Comparison of ENCODE assay signal across 23 cellular contexts in genomic region chr4:123170843-123171242, GRCh38.
A peak's percentile ranks its signal among the peaks of the same experiment; 100 is the strongest.
DNase-seq lines count a peak whose midpoint lies in the region; ATAC-seq, FAIRE-seq and TF ChIP-seq lines count a peak whose summit lies in the region.
"Had no signal": no experiment of that assay in that cellular context is flagged by ENCODE, and none has a peak within 500 bp of the region (broad histone marks: within the 10 kb centered on the region; RNA-seq: fewer than 3 reads in every experiment).

No MANE protein-coding gene starts in this region.

- POLR2A ChIA-PET in MCF 10A (lab: Yijun Ruan, JAX) = interaction anchor here (0.7 kb wide), 1 partner anchor 122 kb away, joined by 3 read pairs; no protein-coding TSS in a partner anchor

- H4K20me1 ChIP-seq in mammary epithelial cell (ENCODE audit: insufficient read depth, low read length) (no peaks in the 10 kb centered on the region), astrocyte (ENCODE audit: insufficient read depth, low read length) (no peaks in the 10 kb centered on the region)
- H4K20me1 ChIP-seq: BLaER1 had no signal

- H3K36me3 Mint-ChIP-seq in MCF 10A (ENCODE audit: insufficient read depth, unreplicated experiment) = no peaks in the 10 kb centered on the region
- peaks cover 4% of the 10 kb centered on the region for H3K36me3 Mint-ChIP-seq in astrocyte (ENCODE audit: low read depth, unreplicated experiment)

- in situ Hi-C loops in mammary epithelial cell (cut with MboI; ENCODE audit: low sequenced_read_pairs in 2 of 2) = no loop called here

- H3K79me2 ChIP-seq in mammary epithelial cell (ENCODE audit: insufficient read depth, low read length) = no peaks in the 10 kb centered on the region
- H3K79me2 ChIP-seq in astrocyte (ENCODE audit: insufficient read depth, low read length) = no peaks in the 10 kb centered on the region

- no TSS peak for BruUV-seq in mammary epithelial cell (replicated peaks; lab: Mats Ljungman, UMichigan)
- no TSS peak for BruUV-seq in MCF 10A (replicated peaks; lab: Mats Ljungman, UMichigan)

- no peak for TF ChIP-seq CTCF in mammary epithelial cell (conservative IDR thresholded peaks at IDR 0.05 in 1 of 2, IDR thresholded peaks at IDR 0.05 in 1 of 2; ENCODE audit: extremely low read depth in 1 of 2, insufficient read depth in 1 of 2, low read depth in 1 of 2, low read length in 2 of 2)
- TF ChIP-seq CTCF in MCF 10A (IDR thresholded peaks at IDR 0.05; ENCODE audit: unreplicated experiment) = no peak
- no peak for TF ChIP-seq CTCF in astrocyte (IDR thresholded peaks at IDR 0.05; ENCODE audit: insufficient read depth, low read depth, low read length)
- no peak for TF ChIP-seq CTCF in left lung (IDR thresholded peaks at IDR 0.05)

- intact Hi-C loops in mammary epithelial cell (cut with micrococcal nuclease) = no loop called here
- intact Hi-C loops in MCF 10A (cut with micrococcal nuclease) = no loop called here
- intact Hi-C loops in left lung (cut with DNase I) = no loop called here

- H3K4me1 Mint-ChIP-seq in MCF 10A (ENCODE audit: insufficient read depth, unreplicated experiment) (no peaks in the 10 kb centered on the region), astrocyte (ENCODE audit: low read depth, unreplicated experiment) (peaks cover 14% of the 10 kb centered on the region)

- WGBS in mammary epithelial cell (ENCODE audit: low coverage, missing lambda C conversion rate) = 78% methylated on average over 4 of the region's 4 CpGs

- H3K27me3 Mint-ChIP-seq in MCF 10A (ENCODE audit: insufficient read depth, unreplicated experiment) = no peaks in the 10 kb centered on the region
- H3K27me3 Mint-ChIP-seq in astrocyte (ENCODE audit: low read depth, unreplicated experiment) = no peaks in the 10 kb centered on the region
- H3K27me3 Mint-ChIP-seq: CD4-positive, alpha-beta T cell had no signal

- H3K4me3 ChIP-seq in mammary epithelial cell (replicated peaks in 1 of 3; ENCODE audit: insufficient read depth in 1 of 3, low read depth in 2 of 3, low read length in 3 of 3) = no peak overlapping the region
- no peak overlapping the region for H3K4me3 ChIP-seq in astrocyte (ENCODE audit: insufficient read depth, low read depth, low read length)
- H3K4me3 ChIP-seq in left lung = no peak overlapping the region
- H3K4me3 ChIP-seq: BLaER1, GM12878, GM23248 had no signal

- no peak overlapping the region for H3K9ac ChIP-seq in mammary epithelial cell (ENCODE audit: insufficient read depth, low read length)
- H3K9ac ChIP-seq in astrocyte (ENCODE audit: low read length) = no peak overlapping the region
- H3K9ac ChIP-seq: BLaER1, GM23248 had no signal

- H3K9me3 Mint-ChIP-seq in MCF 10A (ENCODE audit: unreplicated experiment) = no peaks in the 10 kb centered on the region
- peaks cover 2% of the 10 kb centered on the region for H3K9me3 Mint-ChIP-seq in astrocyte (ENCODE audit: unreplicated experiment)
- H3K9me3 Mint-ChIP-seq: CD4-positive, alpha-beta T cell had no signal

- dilution Hi-C loops in mammary epithelial cell (cut with HindIII; ENCODE audit: low sequenced_read_pairs) = no loop called here

- CTCF ChIA-PET in mammary epithelial cell (lab: Charles Lee; ENCODE audit: low non-redundant PET) (no interaction called here), MCF 10A (lab: Yijun Ruan, JAX) (interaction anchor here (0.6 kb wide), 1 partner anchor 536 kb away, joined by 3 read pairs; no protein-coding TSS in a partner anchor)

- H3K4me3 Mint-ChIP-seq in MCF 10A (ENCODE audit: unreplicated experiment) (no peak overlapping the region), astrocyte (ENCODE audit: unreplicated experiment) (no peak overlapping the region)
- H3K4me3 Mint-ChIP-seq: CD4-positive, alpha-beta T cell; H9 had no signal

- no peak for FAIRE-seq in astrocyte (lab: Jason Lieb, UNC)
- FAIRE-seq: GM12878 had no signal

- no peak overlapping the region for H3K27ac ChIP-seq in mammary epithelial cell (ENCODE audit: insufficient read depth, low read depth, low read length)
- H3K27ac ChIP-seq in astrocyte (ENCODE audit: low read depth, low read length) = no peak overlapping the region
- H3K27ac ChIP-seq in left lung = no peak overlapping the region
- H3K27ac ChIP-seq: 22Rv1, BLaER1, GM23248 had no signal

- ATAC-seq in left lung = no peak
- ATAC-seq: GM12878, Panc1, SK-N-SH treated with all-trans-retinoic acid at 6 μM for 48 hours had no signal

- H3K4me1 ChIP-seq in mammary epithelial cell (ENCODE audit: insufficient read depth, low read length) = no peaks in the 10 kb centered on the region
- no peaks in the 10 kb centered on the region for H3K4me1 ChIP-seq in astrocyte (ENCODE audit: insufficient read depth, low read length)
- H3K4me1 ChIP-seq in left lung = no peaks in the 10 kb centered on the region
- H3K4me1 ChIP-seq: BLaER1 had no signal

- H3K27ac Mint-ChIP-seq in MCF 10A (ENCODE audit: low read depth, unreplicated experiment) (no peak overlapping the region), astrocyte (ENCODE audit: unreplicated experiment) (no peak overlapping the region)
- H3K27ac Mint-ChIP-seq: CD4-positive, alpha-beta T cell had no signal

- H2AFZ ChIP-seq in mammary epithelial cell (ENCODE audit: low read depth, low read length) = no peak overlapping the region
- H2AFZ ChIP-seq in astrocyte (ENCODE audit: low read depth, low read length) = no peak overlapping the region
- H2AFZ ChIP-seq: GM23248 had no signal

- H3K4me2 ChIP-seq in mammary epithelial cell (ENCODE audit: insufficient read depth, low read depth, low read length) (peak overlapping the region; percentile 5), astrocyte (ENCODE audit: low read length) (no peak overlapping the region)
- H3K4me2 ChIP-seq: BLaER1 had no signal

- H3K9me3 ChIP-seq in mammary epithelial cell (replicated peaks; ENCODE audit: insufficient read depth, low read length) (no peaks in the 10 kb centered on the region), astrocyte (ENCODE audit: insufficient read depth, low read depth, low read length) (no peaks in the 10 kb centered on the region), left lung (no peaks in the 10 kb centered on the region)
- H3K9me3 ChIP-seq: BLaER1 had no signal

- peak; percentile 28 for DNase-seq in mammary epithelial cell
- DNase-seq in MCF 10A (ENCODE audit: unreplicated experiment) = no peak
- DNase-seq in astrocyte (ENCODE audit: low read depth) = peak; percentile 8
- peak; percentile 11 for DNase-seq in kidney tubule cell (ENCODE audit: low spot score)
- no peak for DNase-seq in NCI-H1105 (lab: John Stamatoyannopoulos, UW)
- DNase-seq in left lung = no peak
- DNase-seq in NCI-H226 = no peak
- no peak for DNase-seq in activated CD4-positive, alpha-beta T cell treated with anti-CD3 and anti-CD28 coated beads, Interleukin-2, amount 50 U/mL, for 48 hours
- DNase-seq: ACHN; CD4-positive, alpha-beta T cell; COR-L47; DMS79 treated with DMSO at 0.1 percent for 48 hours; GM23248; H9; KG1; NCI-H1694 treated with DMSO at 0.1 percent for 48 hours; NCI-H510A; NK-92 treated with Interleukin-12 subunit alpha and Interleukin-12 subunit beta, amount 100 ng/mL, for 24 hours had no signal

- H3K36me3 ChIP-seq in mammary epithelial cell (ENCODE audit: insufficient read depth, low read length) = no peaks in the 10 kb centered on the region
- no peaks in the 10 kb centered on the region for H3K36me3 ChIP-seq in astrocyte (ENCODE audit: insufficient read depth, low read length)
- no peaks in the 10 kb centered on the region for H3K36me3 ChIP-seq in left lung
- H3K36me3 ChIP-seq: BLaER1 had no signal

- H3K27me3 ChIP-seq in mammary epithelial cell (ENCODE audit: insufficient read depth, low read length) (no peaks in the 10 kb centered on the region), astrocyte (ENCODE audit: insufficient read depth, low read length) (no peaks in the 10 kb centered on the region), left lung (no peaks in the 10 kb centered on the region)
- H3K27me3 ChIP-seq: BLaER1 had no signal

Comparison
In these comparisons a context has a peak if more than half of its experiments do, and no peak if none do; other contexts are left out.
1. DNase-seq: peak in mammary epithelial cell (single experiment), astrocyte (single experiment) and kidney tubule cell (single experiment); none in MCF 10A (single experiment), NCI-H1105 (single experiment), left lung (0 of 2), NCI-H226 (single experiment) and activated CD4-positive, alpha-beta T cell treated with anti-CD3 and anti-CD28 coated beads, Interleukin-2, amount 50 U/mL, for 48 hours (0 of 2).